Comparison of ENCODE assay signal across 9 cellular contexts in genomic region chr11:125165664-125166346, GRCh38. TPM values are rescaled to one million over a fixed set of nuclear protein-coding genes. Genes with fewer than 3 reads are reported as not detected.
DNase-seq lines count a peak whose midpoint lies in the region; ATAC-seq and TF ChIP-seq lines count a peak whose summit lies in the region.
"Had no signal": no experiment of that assay in that cellular context is flagged by ENCODE, and none has a peak within 500 bp of the region (broad histone marks: within the 10 kb centered on the region; RNA-seq: fewer than 3 reads in every experiment).

No MANE protein-coding gene starts in this region.

- intact Hi-C loops in CD4-positive, alpha-beta T cell (cut with DNase I, micrococcal nuclease): no loop called here
- intact Hi-C loops in lower leg skin (cut with DNase I; ENCODE audit: low total_unique reads): no loop called here
- intact Hi-C loops in thyroid gland (cut with DNase I): no loop called here

- POLR2A ChIA-PET in CD4-positive, alpha-beta T cell (lab: Charles Lee): no interaction called here

- peak overlapping the region; percentile 85 for H3K4me3 Mint-ChIP-seq in CD4-positive, alpha-beta T cell

- H3K36me3 Mint-ChIP-seq in CD4-positive, alpha-beta T cell (ENCODE audit: low read depth): no peaks in the 10 kb centered on the region

- H3K36me3 ChIP-seq in thyroid gland: no peaks in the 10 kb centered on the region

- in situ Hi-C loops in T47D (cut with HindIII; ENCODE audit: low pct_unique_long_range_greater_than_20kb, low sequenced_read_pairs): no loop called here

- H3K4me1 ChIP-seq in thyroid gland: peaks cover 34 to 49% of the 10 kb centered on the region in 2 donors

- TF ChIP-seq CTCF in CD4-positive, alpha-beta T cell (IDR thresholded peaks at IDR 0.05): no peak
- TF ChIP-seq CTCF in lower leg skin (IDR thresholded peaks at IDR 0.05) (no peak), thyroid gland (IDR thresholded peaks at IDR 0.05) (no peak)

- WGBS in lower leg skin, 2 donors: 7 to 8% methylated on average over 46 of the region's 46 CpGs
- 4 to 5% methylated on average over 46 of the region's 46 CpGs for WGBS in thyroid gland, 2 donors

- peaks cover 56% of the 10 kb centered on the region for H3K27me3 ChIP-seq in CD4-positive, alpha-beta T cell (ENCODE audit: control insufficient read depth, insufficient read depth, low read length)
- H3K27me3 ChIP-seq in thyroid gland: no peaks in the 10 kb centered on the region

- H3K4me3 ChIP-seq in lower leg skin (ENCODE audit: low read depth, poor library complexity, severe bottlenecking) (peak overlapping the region; percentile 33), thyroid gland (replicated peaks in 1 of 3) (peak overlapping the region; percentile 23 to 39 (median 27))

- H3K27me3 Mint-ChIP-seq in CD4-positive, alpha-beta T cell: peaks cover 85% of the 10 kb centered on the region

- CTCF ChIA-PET in CD4-positive, alpha-beta T cell (lab: Charles Lee): interaction anchor here (1.7 kb wide), 1 partner anchor 23 kb away, joined by 5 read pairs; no protein-coding TSS in a partner anchor

- no peaks in the 10 kb centered on the region for H3K9me3 ChIP-seq in CD4-positive, alpha-beta T cell (ENCODE audit: control insufficient read depth, low read length)
- H3K9me3 ChIP-seq in thyroid gland: no peaks in the 10 kb centered on the region

- H3K4me1 Mint-ChIP-seq in CD4-positive, alpha-beta T cell (ENCODE audit: low read depth): peaks cover 21% of the 10 kb centered on the region

- no peaks in the 10 kb centered on the region for H3K9me3 Mint-ChIP-seq in CD4-positive, alpha-beta T cell

- no peak for DNase-seq in CD4-positive, alpha-beta T cell
- peak; percentile 25 to 87 for DNase-seq in T47D (ENCODE audit: low read depth in 1 of 2, low spot score in 1 of 2)
- peak in 1 of 2 donors; percentile 87 for DNase-seq in lower leg skin (ENCODE audit: low spot score in 2 of 2)
- no peak for DNase-seq in thyroid gland
- no peak for DNase-seq in SHP77 (lab: John Stamatoyannopoulos, UW)
- DNase-seq in midbrain (lab: John Stamatoyannopoulos, UW): no peak
- DNase-seq in NK-92 treated with Interleukin-12 subunit alpha and Interleukin-12 subunit beta, amount 100 ng/mL, for 24 hours (lab: John Stamatoyannopoulos, UW): no peak

- TF ChIP-seq POLR2A in lower leg skin (IDR thresholded peaks at IDR 0.05) (no peak), thyroid gland (IDR thresholded peaks at IDR 0.05) (no peak)

- H3K27ac Mint-ChIP-seq in CD4-positive, alpha-beta T cell: no peak overlapping the region

- H3K27ac ChIP-seq in CD4-positive, alpha-beta T cell (ENCODE audit: low read depth, low read length): no peak overlapping the region
- H3K27ac ChIP-seq in thyroid gland: peak overlapping the region; percentile 54 to 89 (median 82)

- no peak for ATAC-seq in CD4-positive, alpha-beta T cell (ENCODE audit: poor library complexity)
- ATAC-seq in HG03432 (IDR thresholded peaks at IDR 0.05; ENCODE audit: unreplicated experiment): peak; percentile 21

RNA-seq across cellular contexts. Expression of gene PKNOX2, which starts 1.3 kb away (rescaled TPM):
- not detected for total RNA-seq in CD4-positive, alpha-beta T cell
- total RNA-seq in lower leg skin (1 to 10 TPM; 1.5 to 4.6 (median 2.8) TPM), thyroid gland (10 to 100 TPM in 3 of 4 donors, 1 to 10 TPM in 1; 6.3 to 28.0 (median 18.7) TPM)
- total RNA-seq: renal cortical epithelial cell had no signal

RNA-seq across cellular contexts. Expression of gene TMEM218, which starts 54.4 kb away (rescaled TPM):
- total RNA-seq in CD4-positive, alpha-beta T cell: 1 to 10 TPM; 3.9 to 4.4 TPM
- total RNA-seq in lower leg skin (10 to 100 TPM in 3 of 4 donors, 1 to 10 TPM in 1; 8.6 to 17.1 (median 13.6) TPM), thyroid gland (10 to 100 TPM; 24.2 to 31.5 (median 26.1) TPM)

Comparison
In these comparisons a context has a peak if more than half of its experiments do, and no peak if none do; other contexts are left out.
1. DNase-seq: peak in T47D (2 of 2); none in CD4-positive, alpha-beta T cell (0 of 10), thyroid gland (0 of 2), SHP77 (0 of 2), midbrain (single experiment) and NK-92 treated with Interleukin-12 subunit alpha and Interleukin-12 subunit beta, amount 100 ng/mL, for 24 hours (single experiment).